In the genomic region with DNA sequence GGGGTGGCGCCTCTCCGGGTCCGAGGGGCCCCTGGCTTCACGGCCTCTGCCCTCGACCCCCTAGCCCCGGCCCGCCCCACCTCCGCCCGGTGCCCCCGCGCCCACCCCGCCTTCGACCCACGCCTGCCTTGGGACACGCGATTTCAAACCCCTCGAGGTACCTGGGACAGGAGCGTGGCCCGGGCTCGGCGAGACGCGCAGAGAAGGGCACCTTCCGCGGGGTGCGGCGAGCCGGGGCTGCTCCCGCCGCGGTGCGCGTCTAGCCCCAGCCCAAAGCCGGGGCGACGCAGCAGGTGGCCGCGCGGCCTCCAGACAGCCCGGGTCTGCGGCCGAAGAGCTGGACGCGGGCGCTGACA, we compare ENCODE assay signal across 9 cellular contexts. TPM values are rescaled to one million over a fixed set of nuclear protein-coding genes. Genes with fewer than 3 reads are reported as not detected.
DNase-seq lines count a peak whose midpoint lies in the region; ATAC-seq and TF ChIP-seq lines count a peak whose summit lies in the region.
"Had no signal": no experiment of that assay in that cellular context is flagged by ENCODE, and none has a peak within 500 bp of the region (broad histone marks: within the 10 kb centered on the region; RNA-seq: fewer than 3 reads in every experiment).

No MANE protein-coding gene starts in this region.

- no peak for DNase-seq in stimulated activated naive CD8-positive, alpha-beta T cell treated with anti-CD3 and anti-CD28 coated beads, Interleukin-15, amount 100 ng/mL, for 72 hours
- DNase-seq in stimulated activated naive CD8-positive, alpha-beta T cell treated with anti-CD3 and anti-CD28 coated beads, Interleukin-15, Interleukin-2, amounts not matched to agents 100 U/mL and 50 U/mL, for 24 hours: no peak
- no peak for DNase-seq in epithelial cell of proximal tubule (ENCODE audit: low read depth)
- DNase-seq in ovary: peak in 1 of 5 donors; percentile 24
- DNase-seq in activated naive CD4-positive, alpha-beta T cell treated with anti-CD3 and anti-CD28 coated beads for 36 hours: no peak
- DNase-seq in central memory CD4-positive, alpha-beta T cell: no peak
- DNase-seq in hippocampal formation (lab: John Stamatoyannopoulos, UW): no peak
- no peak for DNase-seq in COLO668 (lab: John Stamatoyannopoulos, UW; ENCODE audit: unreplicated experiment)

- H3K27me3 ChIP-seq in ovary: no peaks in the 10 kb centered on the region
- H3K27me3 ChIP-seq: BLaER1 had no signal

- no peaks in the 10 kb centered on the region for H3K36me3 Mint-ChIP-seq in activated naive CD4-positive, alpha-beta T cell treated with anti-CD3 and anti-CD28 coated beads for 36 hours (ENCODE audit: low read depth)

- no peak for TF ChIP-seq POLR2A in ovary (IDR thresholded peaks at IDR 0.05)

- H3K36me3 ChIP-seq in ovary: no peaks in the 10 kb centered on the region
- H3K36me3 ChIP-seq: BLaER1 had no signal

- H3K27ac ChIP-seq in ovary: no peak overlapping the region
- H3K27ac ChIP-seq: BLaER1 had no signal

- H3K9me3 ChIP-seq in ovary: no peaks in the 10 kb centered on the region

- ATAC-seq in stimulated activated naive CD8-positive, alpha-beta T cell treated with anti-CD3 and anti-CD28 coated beads, Interleukin-15, amount 100 ng/mL, for 72 hours: peak; percentile 41
- ATAC-seq in stimulated activated naive CD8-positive, alpha-beta T cell treated with anti-CD3 and anti-CD28 coated beads, Interleukin-15, Interleukin-2, amounts not matched to agents 100 U/mL and 50 U/mL, for 24 hours: no peak

- H3K9me3 Mint-ChIP-seq in stimulated activated naive CD8-positive, alpha-beta T cell treated with anti-CD3 and anti-CD28 coated beads, Interleukin-15, amount 100 ng/mL, for 72 hours: no peaks in the 10 kb centered on the region
- H3K9me3 Mint-ChIP-seq in activated naive CD4-positive, alpha-beta T cell treated with anti-CD3 and anti-CD28 coated beads for 36 hours: no peaks in the 10 kb centered on the region

- WGBS in ovary, 3 donors: 0 to 2% (median 1%) methylated on average over 9 to 45 of the region's 45 CpGs

- intact Hi-C loops in ovary (cut with DNase I): no loop called here
- intact Hi-C loops in activated naive CD4-positive, alpha-beta T cell treated with anti-CD3 and anti-CD28 coated beads for 36 hours (cut with micrococcal nuclease): loop anchor here (1.0 to 5.0 kb wide), 2 partner anchors 131 to 557 kb away; a partner anchor contains a TSS

- H3K4me1 Mint-ChIP-seq in stimulated activated naive CD8-positive, alpha-beta T cell treated with anti-CD3 and anti-CD28 coated beads, Interleukin-15, amount 100 ng/mL, for 72 hours: peaks cover 12% of the 10 kb centered on the region
- peaks cover 8% of the 10 kb centered on the region for H3K4me1 Mint-ChIP-seq in activated naive CD4-positive, alpha-beta T cell treated with anti-CD3 and anti-CD28 coated beads for 36 hours (ENCODE audit: low read depth)

- no peak for TF ChIP-seq CTCF in epithelial cell of proximal tubule (conservative IDR thresholded peaks at IDR 0.05; ENCODE audit: low read depth, low read length)
- no peak for TF ChIP-seq CTCF in ovary (IDR thresholded peaks at IDR 0.05)

- CTCF ChIA-PET in activated naive CD4-positive, alpha-beta T cell treated with anti-CD3 and anti-CD28 coated beads for 36 hours (lab: Charles Lee): no interaction called here

- H3K27ac Mint-ChIP-seq in stimulated activated naive CD8-positive, alpha-beta T cell treated with anti-CD3 and anti-CD28 coated beads, Interleukin-15, amount 100 ng/mL, for 72 hours: no peak overlapping the region
- H3K27ac Mint-ChIP-seq in activated naive CD4-positive, alpha-beta T cell treated with anti-CD3 and anti-CD28 coated beads for 36 hours: no peak overlapping the region

- TF ChIP-seq EP300 in ovary (IDR thresholded peaks at IDR 0.05): no peak

- H3K4me3 Mint-ChIP-seq in stimulated activated naive CD8-positive, alpha-beta T cell treated with anti-CD3 and anti-CD28 coated beads, Interleukin-15, amount 100 ng/mL, for 72 hours: peak overlapping the region in 1 of 2 donors; percentile 61
- no peak overlapping the region for H3K4me3 Mint-ChIP-seq in activated naive CD4-positive, alpha-beta T cell treated with anti-CD3 and anti-CD28 coated beads for 36 hours

- H3K4me3 ChIP-seq in epithelial cell of proximal tubule (ENCODE audit: low read depth, low read length): peak overlapping the region; percentile 59
- peak overlapping the region; percentile 29 for H3K4me3 ChIP-seq in ovary
- H3K4me3 ChIP-seq: BLaER1 had no signal

- peaks cover 7% of the 10 kb centered on the region for H3K4me1 ChIP-seq in ovary (ENCODE audit: insufficient read depth)
- H3K4me1 ChIP-seq: BLaER1 had no signal

- peaks cover 80% of the 10 kb centered on the region for H3K27me3 Mint-ChIP-seq in stimulated activated naive CD8-positive, alpha-beta T cell treated with anti-CD3 and anti-CD28 coated beads, Interleukin-15, amount 100 ng/mL, for 72 hours
- H3K27me3 Mint-ChIP-seq in activated naive CD4-positive, alpha-beta T cell treated with anti-CD3 and anti-CD28 coated beads for 36 hours (ENCODE audit: low read depth): peaks cover 41% of the 10 kb centered on the region

RNA-seq across cellular contexts. Expression of a gene that starts 0.3 kb away (rescaled TPM):
- total RNA-seq in epithelial cell of proximal tubule: 0.29 and 1.0 TPM in 2 replicates
- total RNA-seq in ovary: 10 to 100 TPM in 1 of 7 donors, 1 to 10 TPM in 6; 1.2 to 22.4 (median 2.9) TPM
- 1 to 10 TPM; 1.7 to 2.2 TPM for polyA plus RNA-seq in ovary
- total RNA-seq in activated naive CD4-positive, alpha-beta T cell treated with anti-CD3 and anti-CD28 coated beads for 36 hours: under 1 TPM; 0.14 to 0.35 TPM
